ENCODE assay signal across 11 cellular contexts in the genomic region with DNA sequence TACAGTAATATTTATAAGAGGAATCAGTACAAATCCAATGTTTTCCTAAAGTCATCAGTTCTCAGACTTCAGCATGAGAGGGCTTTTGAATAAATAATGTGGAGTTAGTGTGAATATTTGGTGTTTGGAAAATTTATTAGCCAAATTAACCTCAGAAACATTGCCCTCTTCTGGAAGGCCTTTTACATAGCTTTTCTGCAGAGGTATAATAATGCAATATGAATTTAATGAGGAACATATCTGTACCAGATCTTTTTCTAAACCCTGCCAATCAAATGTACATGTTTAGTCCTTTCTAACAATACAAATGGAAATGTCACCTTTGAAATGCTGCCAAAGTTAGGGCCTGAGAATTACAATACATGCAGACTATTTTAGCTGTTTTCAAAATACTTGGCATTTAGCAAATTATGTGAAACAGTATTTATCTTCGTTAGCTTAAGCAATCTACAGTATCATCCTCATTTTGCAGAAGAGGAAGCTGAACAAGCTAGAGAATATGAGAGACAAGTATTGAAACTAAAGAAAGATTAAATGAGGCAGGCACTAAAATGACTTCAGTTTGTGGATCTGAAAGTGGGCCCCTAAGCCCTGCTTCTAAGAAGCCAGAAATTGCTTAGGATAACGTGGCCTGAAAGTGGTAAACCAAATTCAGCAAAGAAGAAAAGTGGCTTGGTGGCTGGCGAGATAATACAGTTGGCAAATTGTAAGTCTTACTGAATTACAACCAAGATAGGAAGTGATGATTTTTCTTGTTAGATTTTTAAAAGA.
DNase-seq lines count a peak whose midpoint lies in the region; ATAC-seq, FAIRE-seq and TF ChIP-seq lines count a peak whose summit lies in the region.
"Had no signal": no experiment of that assay in that cellular context is flagged by ENCODE, and none has a peak within 500 bp of the region (broad histone marks: within the 10 kb centered on the region; RNA-seq: fewer than 3 reads in every experiment).

No MANE protein-coding gene starts in this region.

- H3K4me1 ChIP-seq in endodermal cell (ENCODE audit: control insufficient read depth, insufficient read depth, low read length), result peaks cover 6% of the 10 kb centered on the region

- WGBS in endodermal cell (ENCODE audit: insufficient coverage in 1 of 2, insufficient read length in 1 of 2), 2 experiments, result 92 to 100% methylated on average over 2 to 3 of the region's 3 CpGs

- FAIRE-seq in H54 (lab: Jason Lieb, UNC), result peak; percentile 43

- no peaks in the 10 kb centered on the region for H3K27me3 ChIP-seq in endodermal cell (ENCODE audit: control insufficient read depth, insufficient read depth, low read length, poor library complexity, severe bottlenecking)

- peaks cover 18% of the 10 kb centered on the region for H3K4me1 Mint-ChIP-seq in endodermal cell
- no peaks in the 10 kb centered on the region for H3K4me1 Mint-ChIP-seq in stimulated activated naive B cell treated with anti-CD40 and anti-IgM and Interleukin-4, amounts not matched to agents 10 μg/mL and 1 μg/mL and 100 μg/mL, for 72 hours
- H3K4me1 Mint-ChIP-seq: activated naive CD8-positive, alpha-beta T cell treated with anti-CD3 and anti-CD28 coated beads, Interleukin-2, amount 10 ng/mL, durations not matched to agents 7 days and 5 days had no signal

- H3K27ac ChIP-seq in endodermal cell (ENCODE audit: low read depth, low read length), result no peak overlapping the region

- no peak overlapping the region for H3K9ac ChIP-seq in endodermal cell (ENCODE audit: extremely low read depth, low read length, poor library complexity, severe bottlenecking)

- DNase-seq in AG10803 (ENCODE audit: low read depth) (no peak), H54 (ENCODE audit: insufficient read length, low spot score) (no peak), NOMO-1 treated with dmso at 0.1 percent for 144 hours (lab: John Stamatoyannopoulos, UW; ENCODE audit: unreplicated experiment) (peak; percentile 24), endodermal cell (no peak), NCI-H1436 (lab: John Stamatoyannopoulos, UW) (no peak)
- no peak for DNase-seq in stimulated activated naive B cell treated with anti-CD40 and anti-IgM and Interleukin-4, amounts not matched to agents 10 μg/mL and 1 μg/mL and 100 μg/mL, for 72 hours
- DNase-seq in stimulated activated naive CD4-positive, alpha-beta T cell (lab: John Stamatoyannopoulos, UW), result no peak
- DNase-seq: activated naive CD8-positive, alpha-beta T cell treated with anti-CD3 and anti-CD28 coated beads, Interleukin-2, amount 10 ng/mL, durations not matched to agents 7 days and 5 days; glutamatergic neuron; NCI-H524 treated with DMSO at 0.1 percent for 48 hours had no signal

- H3K27me3 Mint-ChIP-seq in endodermal cell (ENCODE audit: insufficient read depth), result no peaks in the 10 kb centered on the region
- H3K27me3 Mint-ChIP-seq in stimulated activated naive B cell treated with anti-CD40 and anti-IgM and Interleukin-4, amounts not matched to agents 10 μg/mL and 1 μg/mL and 100 μg/mL, for 72 hours, result peaks cover 0 to 8% of the 10 kb centered on the region in 2 donors

- H3K4me3 ChIP-seq in AG10803 (ENCODE audit: low read length) (no peak overlapping the region), endodermal cell (ENCODE audit: low read length) (no peak overlapping the region)

- no peaks in the 10 kb centered on the region for H3K36me3 Mint-ChIP-seq in endodermal cell (ENCODE audit: low read depth)
- H3K36me3 Mint-ChIP-seq in stimulated activated naive B cell treated with anti-CD40 and anti-IgM and Interleukin-4, amounts not matched to agents 10 μg/mL and 1 μg/mL and 100 μg/mL, for 72 hours, result no peaks in the 10 kb centered on the region
- H3K36me3 Mint-ChIP-seq: activated naive CD8-positive, alpha-beta T cell treated with anti-CD3 and anti-CD28 coated beads, Interleukin-2, amount 10 ng/mL, durations not matched to agents 7 days and 5 days had no signal

- no peak for ATAC-seq in GM18870 (IDR thresholded peaks at IDR 0.05; ENCODE audit: unreplicated experiment)
- ATAC-seq in stimulated activated naive B cell treated with anti-CD40 and anti-IgM and Interleukin-4, amounts not matched to agents 10 μg/mL and 1 μg/mL and 100 μg/mL, for 72 hours (replicated peaks), result no peak

- peaks cover 2% of the 10 kb centered on the region for H3K9me3 Mint-ChIP-seq in endodermal cell
- no peaks in the 10 kb centered on the region for H3K9me3 Mint-ChIP-seq in stimulated activated naive B cell treated with anti-CD40 and anti-IgM and Interleukin-4, amounts not matched to agents 10 μg/mL and 1 μg/mL and 100 μg/mL, for 72 hours
- H3K9me3 Mint-ChIP-seq: activated naive CD8-positive, alpha-beta T cell treated with anti-CD3 and anti-CD28 coated beads, Interleukin-2, amount 10 ng/mL, durations not matched to agents 7 days and 5 days had no signal

- TF ChIP-seq POLR2A in H54 (IDR thresholded peaks at IDR 0.05; ENCODE audit: low read depth, low read length), result no peak

- no peak overlapping the region for H3K4me3 Mint-ChIP-seq in endodermal cell
- H3K4me3 Mint-ChIP-seq in stimulated activated naive B cell treated with anti-CD40 and anti-IgM and Interleukin-4, amounts not matched to agents 10 μg/mL and 1 μg/mL and 100 μg/mL, for 72 hours, result no peak overlapping the region
- H3K4me3 Mint-ChIP-seq: activated naive CD8-positive, alpha-beta T cell treated with anti-CD3 and anti-CD28 coated beads, Interleukin-2, amount 10 ng/mL, durations not matched to agents 7 days and 5 days had no signal

- H3K9me3 ChIP-seq in endodermal cell (ENCODE audit: control insufficient read depth, low read length), result no peaks in the 10 kb centered on the region

- no peak overlapping the region for H3K27ac Mint-ChIP-seq in endodermal cell
- no peak overlapping the region for H3K27ac Mint-ChIP-seq in stimulated activated naive B cell treated with anti-CD40 and anti-IgM and Interleukin-4, amounts not matched to agents 10 μg/mL and 1 μg/mL and 100 μg/mL, for 72 hours
- H3K27ac Mint-ChIP-seq: activated naive CD8-positive, alpha-beta T cell treated with anti-CD3 and anti-CD28 coated beads, Interleukin-2, amount 10 ng/mL, durations not matched to agents 7 days and 5 days had no signal

- TF ChIP-seq CTCF in AG10803 (conservative IDR thresholded peaks at IDR 0.05; ENCODE audit: low read length) (peak; percentile 58), endodermal cell (conservative IDR thresholded peaks at IDR 0.05) (peak; percentile 57)

- no peaks in the 10 kb centered on the region for H3K36me3 ChIP-seq in endodermal cell (ENCODE audit: control insufficient read depth, insufficient read depth, low read length)
